ENCODE assay signal across 1 cellular context in genomic region chr15:45183001-45183400, GRCh38.
TF ChIP-seq lines count a peak whose summit lies in the region.

No MANE protein-coding gene starts in this region.

TF ChIP-seq in K562, 482 proteins besides CTCF, POLR2A, EP300 and RAD21 (continued from another document):
- no peak for TF ChIP-seq DLX4 (CRISPR knock-in tag; IDR thresholded peaks at IDR 0.05)
